ENCODE assay signal across 28 cellular contexts in genomic region chr3:97559398-97559797, GRCh38.
"Had no signal": no experiment of that assay in that cellular context is flagged by ENCODE, and none has a peak within 500 bp of the region (broad histone marks: within the 10 kb centered on the region; RNA-seq: fewer than 3 reads in every experiment).

No MANE protein-coding gene starts in this region.

- H3K27me3 ChIP-seq: dorsolateral prefrontal cortex, esophagus muscularis mucosa, foreskin keratinocyte, heart right ventricle, neutrophil, right atrium auricular region, suprapubic skin had no signal

- H3K27me3 Mint-ChIP-seq: naive B cell; natural killer cell treated with Interleukin-12 subunit alpha and Interleukin-12 subunit beta and Interleukin-15 and Interleukin-18, amount 100 ng/mL, for 72 hours; stimulated activated naive CD8-positive, alpha-beta T cell treated with anti-CD3 and anti-CD28 coated beads, Interleukin-15, amount 100 ng/mL, for 72 hours had no signal

- H3K4me3 Mint-ChIP-seq: naive B cell; natural killer cell treated with Interleukin-12 subunit alpha and Interleukin-12 subunit beta and Interleukin-15 and Interleukin-18, amount 100 ng/mL, for 72 hours; neural crest cell; stimulated activated naive CD8-positive, alpha-beta T cell treated with anti-CD3 and anti-CD28 coated beads, Interleukin-15, amount 100 ng/mL, for 72 hours had no signal

- DNase-seq: dorsolateral prefrontal cortex; effector CD4-positive, alpha-beta T cell; glutamatergic neuron; heart right ventricle; hippocampal formation; left colon; left ventricle myocardium superior; lower lobe of right lung; mucosa of descending colon; naive B cell; stimulated activated CD4-positive, alpha-beta T cell treated with anti-CD3 and anti-CD28 coated beads, Interleukin-12 subunit alpha, Interleukin-12 subunit beta, amount 100 ng/mL, for 4 hours; stimulated activated CD4-positive, alpha-beta T cell treated with anti-CD3 and anti-CD28 coated beads, Interleukin-1b, Interleukin-23, amount 100 ng/mL, for 48 hours; stimulated activated CD4-positive, alpha-beta T cell treated with anti-CD3 and anti-CD28 coated beads, Interleukin-4, amount 100 ng/mL, for 1 hour; stimulated activated CD8-positive, alpha-beta memory T cell treated with anti-CD3 and anti-CD28 coated beads, Interleukin-4, amount 100 ng/mL, for 48 hours; stimulated activated naive CD4-positive, alpha-beta T cell; stimulated activated naive CD8-positive, alpha-beta T cell treated with anti-CD3 and anti-CD28 coated beads, Interleukin-15, amount 100 ng/mL, for 72 hours had no signal

- H3K4me1 ChIP-seq: esophagus muscularis mucosa, foreskin keratinocyte, heart right ventricle, lower lobe of right lung, parathyroid adenoma, prostate gland, right atrium auricular region, suprapubic skin had no signal

- H3K27ac ChIP-seq: dorsolateral prefrontal cortex, epithelial cell of prostate, esophagus muscularis mucosa, foreskin keratinocyte, heart right ventricle, lower lobe of right lung, neutrophil, parathyroid adenoma, prostate gland, right atrium auricular region, suprapubic skin had no signal

- H3K27ac Mint-ChIP-seq: naive B cell; natural killer cell treated with Interleukin-12 subunit alpha and Interleukin-12 subunit beta and Interleukin-15 and Interleukin-18, amount 100 ng/mL, for 72 hours; stimulated activated naive CD8-positive, alpha-beta T cell treated with anti-CD3 and anti-CD28 coated beads, Interleukin-15, amount 100 ng/mL, for 72 hours had no signal

- H3K9me3 ChIP-seq: lower lobe of right lung, mucosa of descending colon, neutrophil, prostate gland had no signal

- ATAC-seq: foreskin keratinocyte; heart right ventricle; left colon; left ventricle myocardium superior; lower lobe of right lung; mucosa of descending colon; natural killer cell treated with Interleukin-12 subunit alpha and Interleukin-12 subunit beta and Interleukin-15 and Interleukin-18, amount 100 ng/mL, for 72 hours; sciatic nerve; stimulated activated naive CD8-positive, alpha-beta T cell treated with anti-CD3 and anti-CD28 coated beads, Interleukin-15, amount 100 ng/mL, for 72 hours had no signal

- H3K4me1 Mint-ChIP-seq: naive B cell; neural crest cell; stimulated activated naive CD8-positive, alpha-beta T cell treated with anti-CD3 and anti-CD28 coated beads, Interleukin-15, amount 100 ng/mL, for 72 hours had no signal

- H3K4me3 ChIP-seq: dorsolateral prefrontal cortex, esophagus muscularis mucosa, heart right ventricle, lower lobe of right lung, mucosa of descending colon, prostate gland, right atrium auricular region, smooth muscle cell, suprapubic skin had no signal

- H3K36me3 ChIP-seq: esophagus muscularis mucosa, heart right ventricle, lower lobe of right lung, neutrophil, prostate gland, right atrium auricular region, suprapubic skin had no signal

- H3K36me3 Mint-ChIP-seq: naive B cell; natural killer cell treated with Interleukin-12 subunit alpha and Interleukin-12 subunit beta and Interleukin-15 and Interleukin-18, amount 100 ng/mL, for 72 hours had no signal
